In the genomic region with DNA sequence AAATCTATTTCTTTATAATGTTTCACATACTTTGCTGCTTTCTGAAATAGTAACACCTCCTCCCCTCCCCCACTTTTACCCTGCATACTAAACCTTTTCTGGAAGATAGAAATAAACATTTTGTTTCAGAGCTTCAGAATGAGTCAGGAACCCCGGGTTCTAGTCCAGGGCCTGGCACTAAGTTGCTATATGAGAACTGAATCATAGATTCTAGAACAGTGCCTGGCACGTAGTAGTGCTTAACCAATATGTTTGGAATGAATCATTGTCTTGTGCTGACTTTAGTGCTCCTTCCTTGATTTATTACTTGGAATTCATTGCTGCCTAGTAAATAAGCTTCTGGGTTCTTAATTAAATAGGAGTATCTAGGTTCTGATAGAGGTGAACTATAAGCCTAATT, we compare ENCODE assay signal across 8 cellular contexts. TPM values are rescaled to one million over a fixed set of nuclear protein-coding genes. Genes with fewer than 3 reads are reported as not detected.
DNase-seq lines count a peak whose midpoint lies in the region; ATAC-seq, FAIRE-seq and TF ChIP-seq lines count a peak whose summit lies in the region.

No MANE protein-coding gene starts in this region.

- H2AK5ac ChIP-seq in H1 (ENCODE audit: low read depth, low read length) = no peak overlapping the region

- peak; percentile 82 for DNase-seq in RKO (ENCODE audit: low spot score)
- no peak for DNase-seq in H1 (ENCODE audit: low read depth in 1 of 2, low spot score in 2 of 2)
- DNase-seq in stimulated activated CD4-positive, alpha-beta T cell treated with anti-CD3 and anti-CD28 coated beads, Interleukin-15, amount 100 ng/mL, for 24 hours = peak; percentile 75
- DNase-seq in NCI-H2196 (lab: John Stamatoyannopoulos, UW; ENCODE audit: unreplicated experiment) = no peak
- DNase-seq in left lobe of liver (ENCODE audit: low spot score) = no peak
- no peak for DNase-seq in NCI-H510A (lab: John Stamatoyannopoulos, UW)

- no peak overlapping the region for H3K27ac ChIP-seq in H1 (ENCODE audit: low read depth, low read length)

- CTCF ChIA-PET in H1 (lab: Charles Lee; ENCODE audit: partially characterized antibody) = interaction anchor here (1.3 kb wide), 1 partner anchor 23 kb away, joined by 3 read pairs; no protein-coding TSS in a partner anchor

- no peak for FAIRE-seq in H1 (lab: Jason Lieb, UNC)

- no peak overlapping the region for H2BK120ac ChIP-seq in H1 (replicated peaks; ENCODE audit: low read depth, low read length)

- no peak overlapping the region for H3K9ac ChIP-seq in H1 (replicated peaks in 1 of 4; ENCODE audit: extremely low read depth in 1 of 4, low read depth in 3 of 4, low read length in 3 of 4)

- H3K4me2 ChIP-seq in H1 (ENCODE audit: insufficient read depth in 1 of 2, low read depth in 2 of 2, low read length in 2 of 2) = peak overlapping the region in 1 of 2 experiments; percentile 13; a peak in 1 of 4 replicates

- H3K14ac ChIP-seq in H1 (ENCODE audit: insufficient read length) = no peak overlapping the region

- no peaks in the 10 kb centered on the region for H3K23me2 ChIP-seq in H1 (ENCODE audit: low read depth, low read length)

- H3K79me1 ChIP-seq in H1 (ENCODE audit: low read depth, low read length) = no peaks in the 10 kb centered on the region; the same call in none of the 2 replicates

- ATAC-seq in GM18868 (IDR thresholded peaks at IDR 0.05; ENCODE audit: unreplicated experiment) (peak; percentile 47), HG03378 (IDR thresholded peaks at IDR 0.05; ENCODE audit: unreplicated experiment) (no peak), left lobe of liver (no peak)

- TF ChIP-seq EP300 in H1 (IDR thresholded peaks at IDR 0.05; ENCODE audit: borderline replicate concordance in 1 of 2, low read depth in 2 of 2, low read length in 2 of 2) = no peak

- no peak overlapping the region for H2BK12ac ChIP-seq in H1 (ENCODE audit: low read depth, low read length)

- H4K91ac ChIP-seq in H1 (replicated peaks; ENCODE audit: insufficient read length, low read length) = peak overlapping the region; percentile 71

- H3K4me3 ChIP-seq in H1 (ENCODE audit: extremely low read depth in 1 of 4, insufficient read depth in 2 of 4, low read depth in 3 of 4, low read length in 4 of 4) = no peak overlapping the region

- H2AFZ ChIP-seq in H1 (ENCODE audit: low read length) = no peak overlapping the region

- no peak overlapping the region for H3K56ac ChIP-seq in H1 (replicated peaks; ENCODE audit: insufficient read length, low read depth, low read length)

- TF ChIP-seq CTCF in H1 (IDR thresholded peaks at IDR 0.05; ENCODE audit: control extremely low read depth in 1 of 3, insufficient read depth in 1 of 3, low read depth in 1 of 3, low read length in 3 of 3) = no peak

- TF ChIP-seq POLR2A in H1 (IDR thresholded peaks at IDR 0.05; ENCODE audit: control extremely low read depth in 1 of 2, low read depth in 2 of 2, low read length in 2 of 2) = no peak

- no peak overlapping the region for H4K5ac ChIP-seq in H1 (ENCODE audit: insufficient read length, low read depth, low read length)

- H3K27me3 ChIP-seq in H1 (replicated peaks in 1 of 4; ENCODE audit: control insufficient read depth in 3 of 4, extremely low read depth in 1 of 4, insufficient read depth in 3 of 4, low read length in 3 of 4) = no peaks in the 10 kb centered on the region

- POLR2A ChIA-PET in H1 (lab: Charles Lee; ENCODE audit: partially characterized antibody) = interaction anchor here (0.8 to 1.4 kb wide), 4 partner anchors 11 to 25 kb away, joined by 3 to 4 read pairs (median 3); no protein-coding TSS in a partner anchor

- 69% methylated on average over 2 of the region's 2 CpGs; no CpG with 5 or more reads in 1 of the 2 experiments for WGBS in H1 (ENCODE audit: extremely low coverage in 1 of 2, insufficient coverage in 1 of 2, insufficient read length in 1 of 2, insufficient replicate concordance in 2 of 2, low coverage in 1 of 2, low lambda C conversion rate in 2 of 2, missing lambda C conversion rate in 1 of 2), 2 experiments

- no peak overlapping the region for H3K23ac ChIP-seq in H1 (ENCODE audit: insufficient read length)

- H2BK20ac ChIP-seq in H1 (ENCODE audit: low read length) = no peak overlapping the region

- H4K8ac ChIP-seq in H1 (ENCODE audit: extremely low read depth, insufficient read depth, low read length) = no peak overlapping the region

- H3K4me1 ChIP-seq in H1 (replicated peaks in 1 of 4; ENCODE audit: control insufficient read depth in 3 of 4, insufficient read depth in 4 of 4, low read length in 3 of 4) = peaks cover 0 to 13% (median 7%) of the 10 kb centered on the region in 4 experiments; a peak in 4 of 7 replicates

- peaks cover 2 to 5% of the 10 kb centered on the region in 2 experiments for H4K20me1 ChIP-seq in H1 (replicated peaks in 1 of 2; ENCODE audit: control insufficient read depth in 1 of 2, insufficient read depth in 2 of 2, low read length in 2 of 2)

- no peak overlapping the region for H3K18ac ChIP-seq in H1 (ENCODE audit: extremely low read depth, low read length)

- no peaks in the 10 kb centered on the region for H3K36me3 ChIP-seq in H1 (ENCODE audit: control insufficient read depth in 2 of 4, insufficient read depth in 4 of 4, low read length in 3 of 4)

- no peak for TF ChIP-seq RAD21 in H1 (IDR thresholded peaks at IDR 0.05 in 1 of 2, conservative IDR thresholded peaks at IDR 0.05 in 1 of 2; ENCODE audit: low read depth in 2 of 2, low read length in 2 of 2)

- no peak overlapping the region for H2BK15ac ChIP-seq in H1 (ENCODE audit: low read length)

- H3K79me2 ChIP-seq in H1 (ENCODE audit: control insufficient read depth in 1 of 2, insufficient read depth in 2 of 2, low read length in 2 of 2) = peaks cover 22 to 99% of the 10 kb centered on the region in 2 experiments

- H3K4ac ChIP-seq in H1 (replicated peaks; ENCODE audit: insufficient read length, low read depth, low read length) = no peak overlapping the region

- H3K9me3 ChIP-seq in H1 (ENCODE audit: insufficient read depth in 2 of 2, low read depth in 1 of 2, low read length in 1 of 2) = no peaks in the 10 kb centered on the region

- peak overlapping the region; percentile 27; the same call in 1 of the 2 replicates for H2BK5ac ChIP-seq in H1 (ENCODE audit: low read depth, low read length)

TF ChIP-seq in H1, 55 proteins besides CTCF, POLR2A, EP300 and RAD21:
- TF ChIP-seq YY1 (IDR thresholded peaks at IDR 0.05; ENCODE audit: low read depth, low read length) = no peak
- no peak for TF ChIP-seq SIN3A (conservative IDR thresholded peaks at IDR 0.05 in 1 of 2, IDR thresholded peaks at IDR 0.05 in 1 of 2; ENCODE audit: low read depth in 1 of 2, low read length in 2 of 2)
- TF ChIP-seq CEBPB (IDR thresholded peaks at IDR 0.05; ENCODE audit: low read depth, low read length) = no peak
- TF ChIP-seq RFX5 (IDR thresholded peaks at IDR 0.05; ENCODE audit: borderline replicate concordance, low read depth, low read length) = no peak
- TF ChIP-seq KDM1A (IDR thresholded peaks at IDR 0.05; ENCODE audit: borderline replicate concordance, low read length) = no peak
- no peak for TF ChIP-seq TCF12 (IDR thresholded peaks at IDR 0.05; ENCODE audit: low read depth, low read length)
- no peak for TF ChIP-seq TEAD4 (IDR thresholded peaks at IDR 0.05; ENCODE audit: low read depth, low read length)
- TF ChIP-seq GTF2F1 (IDR thresholded peaks at IDR 0.05; ENCODE audit: borderline replicate concordance, low read depth, low read length) = no peak
- TF ChIP-seq RBBP5 (IDR thresholded peaks at IDR 0.05; ENCODE audit: borderline replicate concordance, low read depth, low read length) = no peak

RNA-seq across cellular contexts. Expression of gene TAB2, which starts 18.4 kb away (rescaled TPM):
- 57.4 and 63.0 TPM in 2 replicates for total RNA-seq in H1 (2021; fragmentation: NEBNext Ultra II Directional; extraction: Animal tissue kit (Norgen Biotek cat#: 25700))
- polyA plus RNA-seq in H1 (2011; rRNA removed) = 26.2 and 40.4 TPM in 2 replicates
- polyA plus RNA-seq in H1 (2011; cell fraction: cytosol; rRNA removed) = 30.0 TPM
- polyA plus RNA-seq in H1 (2011; cell fraction: nucleus; rRNA removed) = 44.3 TPM
- polyA plus RNA-seq in H1 (2012, experiment 1 of 2) = 24.6 to 44.7 TPM (median 30.9 TPM) in 4 replicates
- 3.0 TPM for polyA plus RNA-seq in H1 (2012, experiment 2 of 2)
- polyA plus RNA-seq in H1 (2013, experiment 1 of 2) = 59.2 TPM
- 55.5 TPM for polyA plus RNA-seq in H1 (2013, experiment 2 of 2)
- polyA minus RNA-seq in H1 (2011; rRNA and poly(A)+ RNA removed) = 77.7 and 90.1 TPM in 2 replicates
- polyA minus RNA-seq in H1 (2011; cell fraction: cytosol; rRNA and poly(A)+ RNA removed) = 39.0 TPM
- 109 TPM for polyA minus RNA-seq in H1 (2011; cell fraction: nucleus; rRNA and poly(A)+ RNA removed)
- 26.9 TPM for total RNA-seq in left lobe of liver

Comparison
In these comparisons a context has a peak if more than half of its experiments do, and no peak if none do; other contexts are left out.
1. DNase-seq: peak in RKO (single experiment) and stimulated activated CD4-positive, alpha-beta T cell treated with anti-CD3 and anti-CD28 coated beads, Interleukin-15, amount 100 ng/mL, for 24 hours (single experiment); none in H1 (0 of 2), NCI-H2196 (single experiment), left lobe of liver (single experiment) and NCI-H510A (single experiment).